Comparison of ENCODE assay signal across 1 cellular context in the genomic region with DNA sequence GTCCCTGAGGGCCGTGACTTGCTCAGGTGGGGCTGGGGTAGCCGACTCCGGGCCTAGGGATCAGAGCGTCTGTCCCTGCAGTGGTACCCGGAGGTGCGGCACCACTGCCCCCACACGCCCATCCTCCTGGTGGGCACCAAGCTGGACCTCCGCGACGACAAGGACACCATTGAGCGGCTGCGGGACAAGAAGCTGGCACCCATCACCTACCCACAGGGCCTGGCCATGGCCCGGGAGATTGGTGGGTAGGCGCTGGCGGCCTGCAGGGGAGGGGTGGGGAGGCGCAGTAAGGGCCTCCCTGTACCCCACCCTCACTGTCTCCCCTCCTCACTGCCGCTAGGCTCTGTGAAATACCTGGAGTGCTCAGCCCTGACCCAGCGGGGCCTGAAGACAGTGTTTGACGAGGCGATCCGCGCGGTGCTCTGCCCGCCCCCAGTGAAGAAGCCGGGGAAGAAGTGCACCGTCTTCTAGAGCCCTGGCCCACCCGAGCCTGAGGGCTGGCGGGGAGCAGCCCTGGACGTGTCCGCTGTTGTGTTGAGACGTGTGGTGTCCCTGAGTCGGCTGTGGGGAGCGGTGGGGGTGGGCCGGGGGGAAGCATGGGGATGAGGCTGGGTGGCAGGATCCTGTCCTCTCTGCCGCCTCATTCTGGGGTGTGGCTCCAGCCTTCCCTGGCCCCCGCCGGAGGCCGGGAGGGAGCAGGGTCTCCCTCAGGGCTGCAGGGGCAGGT.
TF ChIP-seq lines count a peak whose summit lies in the region.

No MANE protein-coding gene starts in this region.

TF ChIP-seq in HCT116, 20 proteins besides CTCF, POLR2A, EP300 and RAD21:
- TF ChIP-seq JUND (IDR thresholded peaks at IDR 0.05) (no peak), SIN3A (IDR thresholded peaks at IDR 0.05; ENCODE audit: low read depth) (no peak), ZFX (IDR thresholded peaks at IDR 0.05) (no peak), FOSL1 (IDR thresholded peaks at IDR 0.05; ENCODE audit: low read depth) (no peak), EGR1 (IDR thresholded peaks at IDR 0.05; ENCODE audit: low read depth) (no peak), TCF7L2 (IDR thresholded peaks at IDR 0.05; ENCODE audit: borderline replicate concordance, extremely low read depth, insufficient read depth, insufficient read length) (no peak), CBX3 (IDR thresholded peaks at IDR 0.05; ENCODE audit: low read depth) (no peak), EZH2phosphoT487 (IDR thresholded peaks at IDR 0.05; ENCODE audit: borderline replicate concordance) (no peak), ZNF274 (IDR thresholded peaks at IDR 0.05; ENCODE audit: low read depth, low read length) (no peak), EZH2 (IDR thresholded peaks at IDR 0.05) (no peak), SP1 (IDR thresholded peaks at IDR 0.05; ENCODE audit: low read depth) (no peak), POLR2AphosphoS5 (IDR thresholded peaks at IDR 0.05; ENCODE audit: low read depth, low read length) (no peak), ELF1 (IDR thresholded peaks at IDR 0.05; ENCODE audit: borderline replicate concordance, low read depth) (no peak)
- TF ChIP-seq, protein P1, sequence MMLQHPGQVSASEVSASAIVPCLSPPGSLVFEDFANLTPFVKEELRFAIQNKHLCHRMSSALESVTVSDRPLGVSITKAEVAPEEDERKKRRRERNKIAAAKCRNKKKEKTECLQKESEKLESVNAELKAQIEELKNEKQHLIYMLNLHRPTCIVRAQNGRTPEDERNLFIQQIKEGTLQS (IDR thresholded peaks at IDR 0.05): no peak
- TF ChIP-seq, protein P2, sequence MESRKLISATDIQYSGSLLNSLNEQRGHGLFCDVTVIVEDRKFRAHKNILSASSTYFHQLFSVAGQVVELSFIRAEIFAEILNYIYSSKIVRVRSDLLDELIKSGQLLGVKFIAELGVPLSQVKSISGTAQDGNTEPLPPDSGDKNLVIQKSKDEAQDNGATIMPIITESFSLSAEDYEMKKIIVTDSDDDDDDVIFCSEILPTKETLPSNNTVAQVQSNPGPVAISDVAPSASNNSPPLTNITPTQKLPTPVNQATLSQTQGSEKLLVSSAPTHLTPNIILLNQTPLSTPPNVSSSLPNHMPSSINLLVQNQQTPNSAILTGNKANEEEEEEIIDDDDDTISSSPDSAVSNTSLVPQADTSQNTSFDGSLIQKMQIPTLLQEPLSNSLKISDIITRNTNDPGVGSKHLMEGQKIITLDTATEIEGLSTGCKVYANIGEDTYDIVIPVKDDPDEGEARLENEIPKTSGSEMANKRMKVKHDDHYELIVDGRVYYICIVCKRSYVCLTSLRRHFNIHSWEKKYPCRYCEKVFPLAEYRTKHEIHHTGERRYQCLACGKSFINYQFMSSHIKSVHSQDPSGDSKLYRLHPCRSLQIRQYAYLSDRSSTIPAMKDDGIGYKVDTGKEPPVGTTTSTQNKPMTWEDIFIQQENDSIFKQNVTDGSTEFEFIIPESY (IDR thresholded peaks at IDR 0.05; ENCODE audit: extremely low read depth, insufficient replicate concordance, low read length): no peak
- TF ChIP-seq, protein P3, sequence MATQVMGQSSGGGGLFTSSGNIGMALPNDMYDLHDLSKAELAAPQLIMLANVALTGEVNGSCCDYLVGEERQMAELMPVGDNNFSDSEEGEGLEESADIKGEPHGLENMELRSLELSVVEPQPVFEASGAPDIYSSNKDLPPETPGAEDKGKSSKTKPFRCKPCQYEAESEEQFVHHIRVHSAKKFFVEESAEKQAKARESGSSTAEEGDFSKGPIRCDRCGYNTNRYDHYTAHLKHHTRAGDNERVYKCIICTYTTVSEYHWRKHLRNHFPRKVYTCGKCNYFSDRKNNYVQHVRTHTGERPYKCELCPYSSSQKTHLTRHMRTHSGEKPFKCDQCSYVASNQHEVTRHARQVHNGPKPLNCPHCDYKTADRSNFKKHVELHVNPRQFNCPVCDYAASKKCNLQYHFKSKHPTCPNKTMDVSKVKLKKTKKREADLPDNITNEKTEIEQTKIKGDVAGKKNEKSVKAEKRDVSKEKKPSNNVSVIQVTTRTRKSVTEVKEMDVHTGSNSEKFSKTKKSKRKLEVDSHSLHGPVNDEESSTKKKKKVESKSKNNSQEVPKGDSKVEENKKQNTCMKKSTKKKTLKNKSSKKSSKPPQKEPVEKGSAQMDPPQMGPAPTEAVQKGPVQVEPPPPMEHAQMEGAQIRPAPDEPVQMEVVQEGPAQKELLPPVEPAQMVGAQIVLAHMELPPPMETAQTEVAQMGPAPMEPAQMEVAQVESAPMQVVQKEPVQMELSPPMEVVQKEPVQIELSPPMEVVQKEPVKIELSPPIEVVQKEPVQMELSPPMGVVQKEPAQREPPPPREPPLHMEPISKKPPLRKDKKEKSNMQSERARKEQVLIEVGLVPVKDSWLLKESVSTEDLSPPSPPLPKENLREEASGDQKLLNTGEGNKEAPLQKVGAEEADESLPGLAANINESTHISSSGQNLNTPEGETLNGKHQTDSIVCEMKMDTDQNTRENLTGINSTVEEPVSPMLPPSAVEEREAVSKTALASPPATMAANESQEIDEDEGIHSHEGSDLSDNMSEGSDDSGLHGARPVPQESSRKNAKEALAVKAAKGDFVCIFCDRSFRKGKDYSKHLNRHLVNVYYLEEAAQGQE (IDR thresholded peaks at IDR 0.05; ENCODE audit: low read depth): no peak
